In genomic region chr19:42406111-42406510, GRCh38 we compare ENCODE assay signal across 1 cellular context.
TF ChIP-seq lines count a peak whose summit lies in the region.

No MANE protein-coding gene starts in this region.

TF ChIP-seq in HepG2, 621 proteins besides CTCF, POLR2A, EP300 and RAD21:
- no peak for TF ChIP-seq POLR2AphosphoS5 (IDR thresholded peaks at IDR 0.05; ENCODE audit: low read depth, low read length)
- TF ChIP-seq ZNF687 (CRISPR knock-in tag; IDR thresholded peaks at IDR 0.05), result 0 out of 2 replicates have a peak, but pooled peaks have one; percentile 13
